29 cellular contexts compared by ENCODE assay signal in the genomic region with DNA sequence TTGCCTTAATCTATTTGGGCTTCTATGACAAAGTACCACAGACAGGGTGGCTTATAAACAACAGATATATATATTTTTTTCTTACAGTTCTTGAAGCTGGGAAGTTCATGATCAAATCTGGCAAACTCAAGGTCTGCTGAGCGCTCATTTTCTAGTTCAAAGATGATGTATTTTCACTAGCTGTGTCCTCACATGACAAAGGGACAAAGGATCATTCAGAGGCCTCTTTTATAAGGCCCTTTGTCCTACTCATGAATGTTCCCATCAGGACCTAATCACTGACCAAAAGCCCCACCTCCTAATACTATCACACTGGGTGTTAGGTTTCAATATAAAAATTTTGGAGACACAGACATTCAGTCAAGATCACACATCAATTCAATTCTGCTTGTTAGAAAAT.
"Had no signal": no experiment of that assay in that cellular context is flagged by ENCODE, and none has a peak within 500 bp of the region (broad histone marks: within the 10 kb centered on the region; RNA-seq: fewer than 3 reads in every experiment).

No MANE protein-coding gene starts in this region.

- H3K27ac Mint-ChIP-seq: activated B cell treated with CpG ODN at 0.5 μM for 24 hours; activated CD8-positive, alpha-beta T cell treated with anti-CD3 and anti-CD28 coated beads for 36 hours; activated naive CD8-positive, alpha-beta T cell; activated naive CD8-positive, alpha-beta T cell treated with anti-CD3 and anti-CD28 coated beads, Interleukin-2, amount 50 U/mL, for 24 hours; activated T-helper 17 cell treated with anti-CD3 and anti-CD28 coated beads, Interleukin-2, amount 50 U/mL, for 72 hours; T-helper 17 cell; T-helper 2 cell treated with Interferon-gamma antibody and Interleukin-4, amounts not matched to agents 5 μg/mL and 100 μg/mL, for 36 hours had no signal

- H3K27ac ChIP-seq: adrenal gland, body of pancreas, gastrocnemius medialis, WERI-Rb-1 had no signal

- H3K4me3 ChIP-seq: adrenal gland, body of pancreas, gastrocnemius medialis had no signal

- DNase-seq: activated B cell treated with CpG ODN at 0.5 μM for 24 hours; activated CD4-positive, alpha-beta T cell treated with anti-CD3 and anti-CD28 coated beads for 48 hours; activated CD4-positive, alpha-beta T cell treated with anti-CD3 and anti-CD28 coated beads, Interleukin-2, amount 50 U/mL, for 1 hour; activated CD4-positive, alpha-beta T cell treated with anti-CD3 and anti-CD28 coated beads, Interleukin-2, amount 50 U/mL, for 48 hours; activated CD8-positive, alpha-beta memory T cell treated with anti-CD3 and anti-CD28 coated beads for 24 hours; activated CD8-positive, alpha-beta T cell treated with anti-CD3 and anti-CD28 coated beads for 36 hours; activated effector memory CD4-positive, alpha-beta T cell treated with Interleukin-2 at 50 U/mL for 16 hours; activated gamma-delta T cell treated with Interleukin-2 at 50 U/mL for 16 hours; activated naive CD4-positive, alpha-beta T cell treated with anti-CD3 and anti-CD28 coated beads, Interleukin-2, amount 50 U/mL, for 16 hours; activated naive CD4-positive, alpha-beta T cell treated with Interleukin-2 at 50 U/mL for 16 hours; activated naive CD8-positive, alpha-beta T cell treated with anti-CD3 and anti-CD28 coated beads, Interleukin-2, amount 50 U/mL, for 24 hours; activated T-cell treated with anti-CD3 and anti-CD28 coated beads, Interleukin-2, amount 50 U/mL, for 4 hours; adrenal gland; aorta; body of pancreas; cortex of kidney; dermis blood vessel endothelial cell; effector CD8-positive, alpha-beta T cell; foreskin fibroblast; gastrocnemius medialis; T-helper 1 cell; T-helper 17 cell; T1000; WERI-Rb-1 had no signal

- H3K4me1 Mint-ChIP-seq: activated B cell treated with CpG ODN at 0.5 μM for 24 hours; activated naive CD8-positive, alpha-beta T cell treated with anti-CD3 and anti-CD28 coated beads, Interleukin-2, amount 50 U/mL, for 24 hours; activated T-helper 17 cell treated with anti-CD3 and anti-CD28 coated beads, Interleukin-2, amount 50 U/mL, for 72 hours; T-helper 17 cell had no signal

- ATAC-seq: activated CD4-positive, CD25-positive, alpha-beta regulatory T cell treated with anti-CD3 and anti-CD28 coated beads, Interleukin-2, amount 50 U/mL, for 24 hours; activated CD8-positive, alpha-beta T cell treated with anti-CD3 and anti-CD28 coated beads for 36 hours; activated naive CD8-positive, alpha-beta T cell treated with anti-CD3 and anti-CD28 coated beads, Interleukin-2, amount 50 U/mL, for 24 hours; activated T-cell treated with anti-CD3 and anti-CD28 coated beads, Interleukin-2, amount 50 U/mL, for 4 hours; activated T-helper 17 cell treated with anti-CD3 and anti-CD28 coated beads, Interleukin-2, amount 50 U/mL, for 72 hours; body of pancreas; esophagus mucosa; gastrocnemius medialis; T-helper 17 cell had no signal

- H3K27me3 ChIP-seq: adrenal gland, body of pancreas, gastrocnemius medialis had no signal

- H3K4me1 ChIP-seq: adrenal gland, body of pancreas, gastrocnemius medialis had no signal

- H3K36me3 ChIP-seq: adrenal gland, gastrocnemius medialis, WERI-Rb-1 had no signal

- H3K36me3 Mint-ChIP-seq: activated naive CD8-positive, alpha-beta T cell had no signal

- H3K4me3 Mint-ChIP-seq: activated B cell treated with CpG ODN at 0.5 μM for 24 hours; activated CD8-positive, alpha-beta T cell treated with anti-CD3 and anti-CD28 coated beads for 36 hours; activated naive CD8-positive, alpha-beta T cell; activated naive CD8-positive, alpha-beta T cell treated with anti-CD3 and anti-CD28 coated beads, Interleukin-2, amount 50 U/mL, for 24 hours; activated T-cell treated with anti-CD3 and anti-CD28 coated beads, Interleukin-2, amount 50 U/mL, for 4 hours; activated T-helper 17 cell treated with anti-CD3 and anti-CD28 coated beads, Interleukin-2, amount 50 U/mL, for 72 hours; T-helper 17 cell; T-helper 2 cell treated with Interferon-gamma antibody and Interleukin-4, amounts not matched to agents 5 μg/mL and 100 μg/mL, for 36 hours had no signal

- H3K9me3 ChIP-seq: adrenal gland, body of pancreas, gastrocnemius medialis had no signal

- H3K27me3 Mint-ChIP-seq: activated B cell treated with CpG ODN at 0.5 μM for 24 hours; activated CD8-positive, alpha-beta T cell treated with anti-CD3 and anti-CD28 coated beads for 36 hours; activated naive CD8-positive, alpha-beta T cell; activated naive CD8-positive, alpha-beta T cell treated with anti-CD3 and anti-CD28 coated beads, Interleukin-2, amount 50 U/mL, for 24 hours; activated T-helper 17 cell treated with anti-CD3 and anti-CD28 coated beads, Interleukin-2, amount 50 U/mL, for 72 hours; T-helper 17 cell had no signal

- H3K9me3 Mint-ChIP-seq: activated B cell treated with CpG ODN at 0.5 μM for 24 hours had no signal
